In the genomic region with DNA sequence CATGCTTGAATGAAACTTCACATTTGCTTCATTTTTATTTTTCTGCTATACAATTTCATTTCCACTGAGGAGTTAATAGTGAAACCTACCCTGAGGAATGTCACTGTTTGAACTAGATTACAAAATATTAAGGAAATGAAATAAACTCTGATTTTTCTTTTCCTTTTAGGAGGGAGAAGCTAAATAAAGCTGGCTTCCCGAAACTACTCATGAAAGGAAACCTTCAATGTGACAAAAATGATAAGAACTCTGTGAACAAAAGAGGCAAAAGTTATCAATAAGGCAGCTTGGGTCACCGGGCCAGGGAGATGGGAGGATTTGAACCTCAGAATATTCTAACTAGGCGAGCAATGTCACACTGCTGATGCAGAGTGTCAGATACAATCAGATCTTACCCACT, we compare ENCODE assay signal across 21 cellular contexts.
DNase-seq lines count a peak whose midpoint lies in the region; ATAC-seq and TF ChIP-seq lines count a peak whose summit lies in the region.
"Had no signal": no experiment of that assay in that cellular context is flagged by ENCODE, and none has a peak within 500 bp of the region (broad histone marks: within the 10 kb centered on the region; RNA-seq: fewer than 3 reads in every experiment).

No MANE protein-coding gene starts in this region.

- H3K27me3 Mint-ChIP-seq in Caco-2 (ENCODE audit: insufficient read depth, unreplicated experiment): no peaks in the 10 kb centered on the region
- no peaks in the 10 kb centered on the region for H3K27me3 Mint-ChIP-seq in effector memory CD8-positive, alpha-beta T cell
- H3K27me3 Mint-ChIP-seq: CD4-positive, alpha-beta memory T cell; stimulated activated naive CD8-positive, alpha-beta T cell treated with anti-CD3 and anti-CD28 coated beads, Interleukin-15, amount 100 ng/mL, for 72 hours had no signal

- H3K4me1 ChIP-seq in Caco-2: no peaks in the 10 kb centered on the region
- H3K4me1 ChIP-seq in adipocyte (ENCODE audit: control insufficient read depth, insufficient read depth, low read length): peaks cover 17% of the 10 kb centered on the region
- peaks cover 0 to 19% (median 14%) of the 10 kb centered on the region in 4 donors for H3K4me1 ChIP-seq in stomach
- H3K4me1 ChIP-seq in smooth muscle cell (ENCODE audit: low read depth): no peaks in the 10 kb centered on the region

- intact Hi-C loops in Caco-2 (cut with micrococcal nuclease; ENCODE audit: unreplicated experiment): no loop called here
- intact Hi-C loops in stomach (cut with DNase I; ENCODE audit: low total_unique reads): no loop called here

- no peak for TF ChIP-seq CTCF in Caco-2 (IDR thresholded peaks at IDR 0.05; ENCODE audit: insufficient read depth in 1 of 2, low read depth in 1 of 2, low read length in 1 of 2, severe bottlenecking in 1 of 2, unreplicated experiment in 1 of 2)
- TF ChIP-seq CTCF in stomach (IDR thresholded peaks at IDR 0.05): no peak
- TF ChIP-seq CTCF in smooth muscle cell (IDR thresholded peaks at IDR 0.05; ENCODE audit: borderline replicate concordance, insufficient read depth, poor library complexity, severe bottlenecking): no peak

- H3K9me3 ChIP-seq in Caco-2 (peaks cover 30% of the 10 kb centered on the region), adipocyte (ENCODE audit: control insufficient read depth, low read length) (peaks cover 26% of the 10 kb centered on the region), stomach (peaks cover 0 to 33% (median 17%) of the 10 kb centered on the region in 4 donors), smooth muscle cell (replicated peaks; ENCODE audit: low read depth) (peaks cover 28% of the 10 kb centered on the region)

- TF ChIP-seq POLR2A in stomach (IDR thresholded peaks at IDR 0.05): no peak

- H3K36me3 ChIP-seq in Caco-2 (ENCODE audit: control insufficient read depth, insufficient read depth, low read length) (no peaks in the 10 kb centered on the region; the same call in 1 of the 2 replicates), adipocyte (ENCODE audit: control insufficient read depth, insufficient read depth, low read length, severe bottlenecking) (peaks cover 12% of the 10 kb centered on the region), stomach (peaks cover 0 to 5% (median 0%) of the 10 kb centered on the region in 4 donors), smooth muscle cell (ENCODE audit: low read depth) (peaks cover 19% of the 10 kb centered on the region)

- H3F3A ChIP-seq in smooth muscle cell (ENCODE audit: low read depth): no peaks in the 10 kb centered on the region

- H2AFZ ChIP-seq in smooth muscle cell (ENCODE audit: low read depth): no peak overlapping the region

- 24 to 44% (median 38%) methylated on average over 3 of the region's 3 CpGs for WGBS in stomach, 5 donors
- WGBS in smooth muscle cell (ENCODE audit: low lambda C conversion rate): 94% methylated on average over 3 of the region's 3 CpGs

- H3K4me1 Mint-ChIP-seq in Caco-2 (ENCODE audit: low read depth, unreplicated experiment): no peaks in the 10 kb centered on the region
- H3K4me1 Mint-ChIP-seq in effector memory CD8-positive, alpha-beta T cell (ENCODE audit: low read depth in 2 of 2): no peaks in the 10 kb centered on the region
- H3K4me1 Mint-ChIP-seq: CD4-positive, alpha-beta memory T cell; naive thymus-derived CD8-positive, alpha-beta T cell; stimulated activated naive CD8-positive, alpha-beta T cell treated with anti-CD3 and anti-CD28 coated beads, Interleukin-15, amount 100 ng/mL, for 72 hours had no signal

- peaks cover 50% of the 10 kb centered on the region for H3K9me3 Mint-ChIP-seq in Caco-2 (ENCODE audit: unreplicated experiment)
- H3K9me3 Mint-ChIP-seq in effector memory CD8-positive, alpha-beta T cell: peaks cover 8 to 26% of the 10 kb centered on the region in 2 donors

- no peak overlapping the region for H3K4me3 ChIP-seq in Caco-2 (ENCODE audit: low read depth, low read length)
- peak overlapping the region; percentile 51 for H3K4me3 ChIP-seq in adipocyte (ENCODE audit: low read length)
- H3K4me3 ChIP-seq in stomach: no peak overlapping the region
- no peak overlapping the region for H3K4me3 ChIP-seq in smooth muscle cell

- H3K4me3 Mint-ChIP-seq in Caco-2 (ENCODE audit: unreplicated experiment): no peak overlapping the region
- no peak overlapping the region for H3K4me3 Mint-ChIP-seq in effector memory CD8-positive, alpha-beta T cell
- H3K4me3 Mint-ChIP-seq: activated T-cell treated with anti-CD3 and anti-CD28 coated beads, Interleukin-2, amount 50 U/mL, for 72 hours; CD4-positive, alpha-beta memory T cell; naive thymus-derived CD8-positive, alpha-beta T cell; stimulated activated naive CD8-positive, alpha-beta T cell treated with anti-CD3 and anti-CD28 coated beads, Interleukin-15, amount 100 ng/mL, for 72 hours had no signal

- CTCF ChIA-PET in Caco-2 (lab: Charles Lee): no interaction called here

- no peak overlapping the region for H3K4me2 ChIP-seq in smooth muscle cell

- peak overlapping the region in 4 of 5 donors; percentile 36 to 65 (median 56) for H3K27ac ChIP-seq in stomach
- H3K27ac ChIP-seq in smooth muscle cell (ENCODE audit: low read depth): no peak overlapping the region
- H3K27ac ChIP-seq: brain microvascular endothelial cell had no signal

- peaks cover 4% of the 10 kb centered on the region for H3K79me2 ChIP-seq in smooth muscle cell (ENCODE audit: low read depth)

- peaks cover 71% of the 10 kb centered on the region for H3K36me3 Mint-ChIP-seq in Caco-2 (ENCODE audit: insufficient read depth, unreplicated experiment)
- H3K36me3 Mint-ChIP-seq in effector memory CD8-positive, alpha-beta T cell (ENCODE audit: insufficient read depth): no peaks in the 10 kb centered on the region

- POLR2A ChIA-PET in Caco-2 (lab: Charles Lee): no interaction called here

- no peak for TF ChIP-seq EP300 in stomach (IDR thresholded peaks at IDR 0.05)

- no peaks in the 10 kb centered on the region for H4K20me1 ChIP-seq in smooth muscle cell (ENCODE audit: low read depth)

- no peak for DNase-seq in Caco-2
- no peak for DNase-seq in adipocyte (ENCODE audit: low read depth)
- no peak for DNase-seq in left lobe of liver (ENCODE audit: low spot score)
- no peak for DNase-seq in stomach
- DNase-seq in germinal center (ENCODE audit: low spot score): no peak
- no peak for DNase-seq in smooth muscle cell (lab: John Stamatoyannopoulos, UW; ENCODE audit: unreplicated experiment)
- DNase-seq in effector memory CD8-positive, alpha-beta T cell: no peak
- no peak for DNase-seq in NCI-H187 treated with DMSO at 0.1 percent for 48 hours (lab: John Stamatoyannopoulos, UW)
- DNase-seq: activated CD8-positive, alpha-beta memory T cell treated with anti-CD3 and anti-CD28 coated beads for 24 hours; activated T-cell treated with anti-CD3 and anti-CD28 coated beads, Interleukin-2, amount 50 U/mL, for 72 hours; brain microvascular endothelial cell; CD4-positive, alpha-beta memory T cell; DMS79 treated with DMSO at 0.1 percent for 48 hours; erythroblast; naive thymus-derived CD8-positive, alpha-beta T cell; NCI-H1048; NCI-H2081; stimulated activated CD4-positive, alpha-beta T cell treated with anti-CD3 and anti-CD28 coated beads, Interleukin-2, amount 100 ng/mL, for 48 hours; stimulated activated naive CD8-positive, alpha-beta T cell treated with anti-CD3 and anti-CD28 coated beads, Interleukin-15, amount 100 ng/mL, for 72 hours; T1000 had no signal

- no peaks in the 10 kb centered on the region for H3K27me3 ChIP-seq in Caco-2 (replicated peaks; ENCODE audit: control insufficient read depth, insufficient read depth, low read length)
- no peaks in the 10 kb centered on the region for H3K27me3 ChIP-seq in adipocyte (replicated peaks; ENCODE audit: control insufficient read depth, insufficient read depth, low read length)
- no peaks in the 10 kb centered on the region for H3K27me3 ChIP-seq in stomach
- no peaks in the 10 kb centered on the region for H3K27me3 ChIP-seq in smooth muscle cell (ENCODE audit: low read depth)
- H3K27me3 ChIP-seq: brain microvascular endothelial cell had no signal

- H3K9ac ChIP-seq in adipocyte (ENCODE audit: low read length) (peak overlapping the region; percentile 64), smooth muscle cell (ENCODE audit: low read depth) (no peak overlapping the region)

- peak; percentile 29 for ATAC-seq in left lobe of liver
- no peak for ATAC-seq in effector memory CD8-positive, alpha-beta T cell (replicated peaks)
- ATAC-seq: activated naive CD4-positive, alpha-beta T cell treated with anti-CD3 and anti-CD28 coated beads, Interleukin-2, amount 50 U/mL, for 72 hours; activated T-cell treated with anti-CD3 and anti-CD28 coated beads, Interleukin-2, amount 50 U/mL, for 72 hours; naive thymus-derived CD8-positive, alpha-beta T cell; stimulated activated naive CD8-positive, alpha-beta T cell treated with anti-CD3 and anti-CD28 coated beads, Interleukin-15, amount 100 ng/mL, for 72 hours had no signal

- peak overlapping the region; percentile 73 for H3K27ac Mint-ChIP-seq in Caco-2 (ENCODE audit: unreplicated experiment)
- H3K27ac Mint-ChIP-seq in effector memory CD8-positive, alpha-beta T cell: no peak overlapping the region
- H3K27ac Mint-ChIP-seq: activated T-cell treated with anti-CD3 and anti-CD28 coated beads, Interleukin-2, amount 50 U/mL, for 72 hours; CD4-positive, alpha-beta memory T cell; naive thymus-derived CD8-positive, alpha-beta T cell; stimulated activated naive CD8-positive, alpha-beta T cell treated with anti-CD3 and anti-CD28 coated beads, Interleukin-15, amount 100 ng/mL, for 72 hours had no signal

- BruUV-seq in Caco-2 (replicated peaks; lab: Mats Ljungman, UMichigan): no TSS peak
